ENCODE assay signal across 14 cellular contexts in the genomic region with DNA sequence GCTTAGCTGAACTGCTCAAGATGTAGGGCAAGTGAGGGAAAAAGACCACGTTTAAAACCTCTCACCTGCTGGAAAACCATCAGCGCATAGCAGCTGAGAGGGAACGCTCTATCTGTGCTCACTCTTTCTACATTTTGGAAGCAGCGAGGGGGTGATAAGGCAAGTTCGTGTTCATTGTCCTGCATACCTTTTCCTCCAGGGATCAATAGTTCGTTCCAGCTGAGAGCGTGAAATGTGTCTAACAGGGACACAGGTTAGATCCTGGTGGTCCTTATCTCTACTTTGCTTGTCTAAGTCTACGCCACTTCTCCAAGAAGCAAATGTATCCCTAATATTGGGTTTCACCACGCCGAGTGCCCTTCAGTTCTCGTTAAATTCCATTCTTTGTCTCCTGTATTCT.
DNase-seq lines count a peak whose midpoint lies in the region; ATAC-seq and TF ChIP-seq lines count a peak whose summit lies in the region.
"Had no signal": no experiment of that assay in that cellular context is flagged by ENCODE, and none has a peak within 500 bp of the region (broad histone marks: within the 10 kb centered on the region; RNA-seq: fewer than 3 reads in every experiment).

No MANE protein-coding gene starts in this region.

- H4K20me1 ChIP-seq in GM23338 (replicated peaks; ENCODE audit: insufficient read depth), result no peaks in the 10 kb centered on the region
- H4K20me1 ChIP-seq: BLaER1 treated with 17β-estradiol and CSF1 and Interleukin-3, amounts not matched to agents 10 nM and 100 nM had no signal

- no peak for ATAC-seq in GM23338

- H3K36me3 ChIP-seq in BE2C (no peaks in the 10 kb centered on the region), GM23338 (ENCODE audit: insufficient read depth) (no peaks in the 10 kb centered on the region), sigmoid colon (no peaks in the 10 kb centered on the region)
- H3K36me3 ChIP-seq: BLaER1 treated with 17β-estradiol and CSF1 and Interleukin-3, amounts not matched to agents 10 nM and 100 nM had no signal

- H3K27me3 ChIP-seq in BE2C (no peaks in the 10 kb centered on the region), GM23338 (ENCODE audit: insufficient read depth) (no peaks in the 10 kb centered on the region), sigmoid colon (no peaks in the 10 kb centered on the region)
- H3K27me3 ChIP-seq: BLaER1 treated with 17β-estradiol and CSF1 and Interleukin-3, amounts not matched to agents 10 nM and 100 nM had no signal

- no peaks in the 10 kb centered on the region for H3F3A ChIP-seq in GM23338 (replicated peaks; ENCODE audit: low read depth)

- no peak for TF ChIP-seq EP300 in sigmoid colon (IDR thresholded peaks at IDR 0.05)

- H3K4me3 Mint-ChIP-seq in GM23338, result no peak overlapping the region
- H3K4me3 Mint-ChIP-seq: CD4-positive, CD25-positive, alpha-beta regulatory T cell had no signal

- DNase-seq in BE2C, result no peak
- DNase-seq in GM23338 (ENCODE audit: low spot score), result no peak
- peak in 6 of 61 donors; percentile 6 to 52 (median 40) for DNase-seq in caudate nucleus (lab: John Stamatoyannopoulos, UW)
- peak; percentile 12 for DNase-seq in inferior parietal cortex (ENCODE audit: extremely low spot score)
- no peak for DNase-seq in sigmoid colon
- no peak for DNase-seq in NCI-H128 (lab: John Stamatoyannopoulos, UW; ENCODE audit: unreplicated experiment)
- no peak for DNase-seq in NCI-H187 (lab: John Stamatoyannopoulos, UW)
- DNase-seq in KG1 (lab: John Stamatoyannopoulos, UW), result no peak
- DNase-seq: 8988T; AML-193; CD4-positive, CD25-positive, alpha-beta regulatory T cell; DMS79; GDM1 had no signal

- no peaks in the 10 kb centered on the region for H3K9me3 Mint-ChIP-seq in GM23338

- no peak for TF ChIP-seq POLR2A in sigmoid colon (IDR thresholded peaks at IDR 0.05)

- no peaks in the 10 kb centered on the region for H3K79me2 ChIP-seq in GM23338 (replicated peaks; ENCODE audit: insufficient read depth)

- H3K9me2 ChIP-seq in GM23338 (ENCODE audit: insufficient read depth), result no peaks in the 10 kb centered on the region

- no peaks in the 10 kb centered on the region for H3K27me3 Mint-ChIP-seq in GM23338 (ENCODE audit: insufficient read depth, low read depth, poor library complexity)
- H3K27me3 Mint-ChIP-seq: CD4-positive, CD25-positive, alpha-beta regulatory T cell had no signal

- peak overlapping the region; percentile 18; the same call in 1 of the 2 replicates for H2AFZ ChIP-seq in GM23338

- intact Hi-C loops in sigmoid colon (cut with DNase I), result no loop called here

- no peak overlapping the region for H3K4me2 ChIP-seq in GM23338
- H3K4me2 ChIP-seq: BLaER1 treated with 17β-estradiol and CSF1 and Interleukin-3, amounts not matched to agents 10 nM and 100 nM had no signal

- no peaks in the 10 kb centered on the region for H3K9me3 ChIP-seq in BE2C
- no peaks in the 10 kb centered on the region for H3K9me3 ChIP-seq in sigmoid colon
- H3K9me3 ChIP-seq: BLaER1 treated with 17β-estradiol and CSF1 and Interleukin-3, amounts not matched to agents 10 nM and 100 nM had no signal

- H3K4me3 ChIP-seq in BE2C (ENCODE audit: low read depth, low read length), result peak overlapping the region; percentile 87
- no peak overlapping the region for H3K4me3 ChIP-seq in GM23338
- no peak overlapping the region for H3K4me3 ChIP-seq in sigmoid colon
- H3K4me3 ChIP-seq: BLaER1 treated with 17β-estradiol and CSF1 and Interleukin-3, amounts not matched to agents 10 nM and 100 nM had no signal

- H3K4me1 Mint-ChIP-seq in GM23338, result peaks cover 8% of the 10 kb centered on the region
- H3K4me1 Mint-ChIP-seq: CD4-positive, CD25-positive, alpha-beta regulatory T cell had no signal

- WGBS in sigmoid colon, 2 donors, result 93 to 94% methylated on average over 11 of the region's 11 CpGs

- H3K4me1 ChIP-seq in BE2C (peaks cover 25% of the 10 kb centered on the region), GM23338 (ENCODE audit: insufficient read depth) (no peaks in the 10 kb centered on the region), sigmoid colon (peaks cover 0 to 16% (median 13%) of the 10 kb centered on the region in 4 donors)

- no peak overlapping the region for H3K27ac Mint-ChIP-seq in GM23338
- H3K27ac Mint-ChIP-seq: CD4-positive, CD25-positive, alpha-beta regulatory T cell had no signal

- H3K27ac ChIP-seq in GM23338 (ENCODE audit: low read depth), result no peak overlapping the region
- peak overlapping the region; percentile 73 for H3K27ac ChIP-seq in caudate nucleus (ENCODE audit: low read depth, low read length)
- no peak overlapping the region for H3K27ac ChIP-seq in sigmoid colon
- H3K27ac ChIP-seq: BLaER1 treated with 17β-estradiol and CSF1 and Interleukin-3, amounts not matched to agents 10 nM and 100 nM had no signal

- TF ChIP-seq CTCF in BE2C (IDR thresholded peaks at IDR 0.05; ENCODE audit: low read depth, low read length), result no peak
- TF ChIP-seq CTCF in GM23338 (conservative IDR thresholded peaks at IDR 0.05; ENCODE audit: low read depth in 2 of 2), result no peak
- TF ChIP-seq CTCF in sigmoid colon (IDR thresholded peaks at IDR 0.05), result no peak

- no peaks in the 10 kb centered on the region for H3K36me3 Mint-ChIP-seq in GM23338 (ENCODE audit: low read depth)
- H3K36me3 Mint-ChIP-seq: CD4-positive, CD25-positive, alpha-beta regulatory T cell had no signal

TF ChIP-seq in GM23338, 12 proteins besides CTCF, POLR2A, EP300 and RAD21 (continues in another document):
- TF ChIP-seq, protein P1, sequence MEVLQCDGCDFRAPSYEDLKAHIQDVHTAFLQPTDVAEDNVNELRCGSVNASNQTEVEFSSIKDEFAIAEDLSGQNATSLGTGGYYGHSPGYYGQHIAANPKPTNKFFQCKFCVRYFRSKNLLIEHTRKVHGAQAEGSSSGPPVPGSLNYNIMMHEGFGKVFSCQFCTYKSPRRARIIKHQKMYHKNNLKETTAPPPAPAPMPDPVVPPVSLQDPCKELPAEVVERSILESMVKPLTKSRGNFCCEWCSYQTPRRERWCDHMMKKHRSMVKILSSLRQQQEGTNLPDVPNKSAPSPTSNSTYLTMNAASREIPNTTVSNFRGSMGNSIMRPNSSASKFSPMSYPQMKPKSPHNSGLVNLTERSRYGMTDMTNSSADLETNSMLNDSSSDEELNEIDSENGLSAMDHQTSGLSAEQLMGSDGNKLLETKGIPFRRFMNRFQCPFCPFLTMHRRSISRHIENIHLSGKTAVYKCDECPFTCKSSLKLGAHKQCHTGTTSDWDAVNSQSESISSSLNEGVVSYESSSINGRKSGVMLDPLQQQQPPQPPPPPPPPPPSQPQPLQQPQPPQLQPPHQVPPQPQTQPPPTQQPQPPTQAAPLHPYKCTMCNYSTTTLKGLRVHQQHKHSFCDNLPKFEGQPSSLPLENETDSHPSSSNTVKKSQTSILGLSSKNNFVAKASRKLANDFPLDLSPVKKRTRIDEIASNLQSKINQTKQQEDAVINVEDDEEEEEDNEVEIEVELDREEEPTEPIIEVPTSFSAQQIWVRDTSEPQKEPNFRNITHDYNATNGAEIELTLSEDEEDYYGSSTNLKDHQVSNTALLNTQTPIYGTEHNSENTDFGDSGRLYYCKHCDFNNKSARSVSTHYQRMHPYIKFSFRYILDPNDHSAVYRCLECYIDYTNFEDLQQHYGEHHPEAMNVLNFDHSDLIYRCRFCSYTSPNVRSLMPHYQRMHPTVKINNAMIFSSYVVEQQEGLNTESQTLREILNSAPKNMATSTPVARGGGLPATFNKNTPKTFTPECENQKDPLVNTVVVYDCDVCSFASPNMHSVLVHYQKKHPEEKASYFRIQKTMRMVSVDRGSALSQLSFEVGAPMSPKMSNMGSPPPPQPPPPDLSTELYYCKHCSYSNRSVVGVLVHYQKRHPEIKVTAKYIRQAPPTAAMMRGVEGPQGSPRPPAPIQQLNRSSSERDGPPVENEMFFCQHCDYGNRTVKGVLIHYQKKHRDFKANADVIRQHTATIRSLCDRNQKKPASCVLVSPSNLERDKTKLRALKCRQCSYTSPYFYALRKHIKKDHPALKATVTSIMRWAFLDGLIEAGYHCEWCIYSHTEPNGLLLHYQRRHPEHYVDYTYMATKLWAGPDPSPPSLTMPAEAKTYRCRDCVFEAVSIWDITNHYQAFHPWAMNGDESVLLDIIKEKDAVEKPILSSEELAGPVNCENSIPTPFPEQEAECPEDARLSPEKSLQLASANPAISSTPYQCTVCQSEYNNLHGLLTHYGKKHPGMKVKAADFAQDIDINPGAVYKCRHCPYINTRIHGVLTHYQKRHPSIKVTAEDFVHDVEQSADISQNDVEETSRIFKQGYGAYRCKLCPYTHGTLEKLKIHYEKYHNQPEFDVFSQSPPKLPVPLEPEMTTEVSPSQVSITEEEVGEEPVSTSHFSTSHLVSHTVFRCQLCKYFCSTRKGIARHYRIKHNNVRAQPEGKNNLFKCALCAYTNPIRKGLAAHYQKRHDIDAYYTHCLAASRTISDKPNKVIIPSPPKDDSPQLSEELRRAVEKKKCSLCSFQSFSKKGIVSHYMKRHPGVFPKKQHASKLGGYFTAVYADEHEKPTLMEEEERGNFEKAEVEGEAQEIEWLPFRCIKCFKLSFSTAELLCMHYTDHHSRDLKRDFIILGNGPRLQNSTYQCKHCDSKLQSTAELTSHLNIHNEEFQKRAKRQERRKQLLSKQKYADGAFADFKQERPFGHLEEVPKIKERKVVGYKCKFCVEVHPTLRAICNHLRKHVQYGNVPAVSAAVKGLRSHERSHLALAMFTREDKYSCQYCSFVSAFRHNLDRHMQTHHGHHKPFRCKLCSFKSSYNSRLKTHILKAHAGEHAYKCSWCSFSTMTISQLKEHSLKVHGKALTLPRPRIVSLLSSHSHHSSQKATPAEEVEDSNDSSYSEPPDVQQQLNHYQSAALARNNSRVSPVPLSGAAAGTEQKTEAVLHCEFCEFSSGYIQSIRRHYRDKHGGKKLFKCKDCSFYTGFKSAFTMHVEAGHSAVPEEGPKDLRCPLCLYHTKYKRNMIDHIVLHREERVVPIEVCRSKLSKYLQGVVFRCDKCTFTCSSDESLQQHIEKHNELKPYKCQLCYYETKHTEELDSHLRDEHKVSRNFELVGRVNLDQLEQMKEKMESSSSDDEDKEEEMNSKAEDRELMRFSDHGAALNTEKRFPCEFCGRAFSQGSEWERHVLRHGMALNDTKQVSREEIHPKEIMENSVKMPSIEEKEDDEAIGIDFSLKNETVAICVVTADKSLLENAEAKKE (CRISPR knock-in tag; IDR thresholded peaks at IDR 0.05), result no peak
- no peak for TF ChIP-seq ZNF331 (CRISPR knock-in tag; IDR thresholded peaks at IDR 0.05; ENCODE audit: low read depth)
- no peak for TF ChIP-seq POLR2AphosphoS5 (IDR thresholded peaks at IDR 0.05; ENCODE audit: low read depth)
- no peak for TF ChIP-seq EZH2 (IDR thresholded peaks at IDR 0.05; ENCODE audit: low read depth, unreplicated experiment)
- no peak for TF ChIP-seq CREB1 (CRISPR knock-in tag; IDR thresholded peaks at IDR 0.05; ENCODE audit: low read depth)
- TF ChIP-seq JUNB (IDR thresholded peaks at IDR 0.05; ENCODE audit: unreplicated experiment), result no peak
- TF ChIP-seq NANOG (IDR thresholded peaks at IDR 0.05; ENCODE audit: borderline replicate concordance), result no peak
